ENCODE assay signal across 9 cellular contexts in genomic region chr2:211367711-211368110, GRCh38.
A peak's percentile ranks its signal among the peaks of the same experiment; 100 is the strongest.
DNase-seq lines count a peak whose midpoint lies in the region; ATAC-seq and TF ChIP-seq lines count a peak whose summit lies in the region.
"Had no signal": no experiment of that assay in that cellular context is flagged by ENCODE, and none has a peak within 500 bp of the region (broad histone marks: within the 10 kb centered on the region; RNA-seq: fewer than 3 reads in every experiment).

No MANE protein-coding gene starts in this region.

- H3K79me2 ChIP-seq in OCI-LY7 (ENCODE audit: insufficient read depth, low read depth, low read length): no peaks in the 10 kb centered on the region

- peak overlapping the region; percentile 37 for H3K4me2 ChIP-seq in OCI-LY7 (ENCODE audit: low read length)

- H3K4me3 Mint-ChIP-seq in stimulated activated effector memory CD8-positive, alpha-beta T cell treated with anti-CD3 and anti-CD28 coated beads, Interleukin-12 subunit alpha, Interleukin-12 subunit beta, amount 100 ng/mL, for 72 hours: no peak overlapping the region
- no peak overlapping the region for H3K4me3 Mint-ChIP-seq in effector memory CD8-positive, alpha-beta T cell

- intact Hi-C loops in OCI-LY7 (cut with micrococcal nuclease; ENCODE audit: unreplicated experiment): no loop called here

- CTCF ChIA-PET in OCI-LY7 (lab: Charles Lee; ENCODE audit: unreplicated experiment): no interaction called here

- no peak overlapping the region for H3K4me3 ChIP-seq in OCI-LY7 (ENCODE audit: low read depth, low read length, poor library complexity, severe bottlenecking)

- H3K27me3 Mint-ChIP-seq in effector memory CD8-positive, alpha-beta T cell: no peaks in the 10 kb centered on the region

- POLR2A ChIA-PET in OCI-LY7 (lab: Charles Lee): interaction anchor here (0.6 to 1.1 kb wide), 2 partner anchors 17 to 1701 kb away, joined by 3 to 4 read pairs; no protein-coding TSS in a partner anchor

- no peaks in the 10 kb centered on the region for H4K20me1 ChIP-seq in OCI-LY7 (ENCODE audit: insufficient read depth, low read length)

- H3K4me1 ChIP-seq in OCI-LY7 (ENCODE audit: insufficient read depth, low read length, poor library complexity, severe bottlenecking): peaks cover 68% of the 10 kb centered on the region

- no peak for DNase-seq in activated naive CD4-positive, alpha-beta T cell treated with anti-CD3 and anti-CD28 coated beads, Interleukin-2, amount 50 U/mL, for 72 hours (ENCODE audit: low spot score in 2 of 2)
- DNase-seq in activated naive CD4-positive, alpha-beta T cell treated with anti-CD3 and anti-CD28 coated beads, Interleukin-2, amount 50 U/mL, for 16 hours: no peak
- DNase-seq in OCI-LY7 (ENCODE audit: low spot score) (peak; percentile 19), CD1c-positive myeloid dendritic cell (ENCODE audit: extremely low spot score) (no peak), HuH-7 (ENCODE audit: low spot score) (no peak)
- no peak for DNase-seq in stimulated activated effector memory CD8-positive, alpha-beta T cell treated with anti-CD3 and anti-CD28 coated beads, Interleukin-12 subunit alpha, Interleukin-12 subunit beta, amount 100 ng/mL, for 72 hours (ENCODE audit: low spot score in 2 of 2)
- DNase-seq in effector memory CD8-positive, alpha-beta T cell: no peak

- no peak overlapping the region for H3K27ac ChIP-seq in OCI-LY7 (ENCODE audit: low read depth, low read length, poor library complexity, severe bottlenecking)

- peak overlapping the region; percentile 83; the same call in 1 of the 2 replicates for H2AFZ ChIP-seq in OCI-LY7 (ENCODE audit: low read length)

- no peak overlapping the region for H3K27ac Mint-ChIP-seq in activated naive CD4-positive, alpha-beta T cell treated with anti-CD3 and anti-CD28 coated beads, Interleukin-2, amount 50 U/mL, for 72 hours
- no peak overlapping the region for H3K27ac Mint-ChIP-seq in stimulated activated effector memory CD8-positive, alpha-beta T cell treated with anti-CD3 and anti-CD28 coated beads, Interleukin-12 subunit alpha, Interleukin-12 subunit beta, amount 100 ng/mL, for 72 hours
- no peak overlapping the region for H3K27ac Mint-ChIP-seq in effector memory CD8-positive, alpha-beta T cell
- H3K27ac Mint-ChIP-seq: activated T-helper 2 cell treated with anti-CD3 and anti-CD28 coated beads, Interferon-gamma antibody, Interleukin-2, Interleukin-4, amounts not matched to agents 10 μg/mL and 5 μg/mL and 100 μg/mL, durations not matched to agents 14 hours and 24 hours and 36 hours had no signal

- no peak for TF ChIP-seq CTCF in OCI-LY7 (conservative IDR thresholded peaks at IDR 0.05; ENCODE audit: low read length)

- no TSS peak for BruUV-seq in OCI-LY7 (replicated peaks; lab: Mats Ljungman, UMichigan)

- peaks cover 0 to 4% of the 10 kb centered on the region in 2 donors for H3K36me3 Mint-ChIP-seq in activated naive CD4-positive, alpha-beta T cell treated with anti-CD3 and anti-CD28 coated beads, Interleukin-2, amount 50 U/mL, for 72 hours
- no peaks in the 10 kb centered on the region for H3K36me3 Mint-ChIP-seq in stimulated activated effector memory CD8-positive, alpha-beta T cell treated with anti-CD3 and anti-CD28 coated beads, Interleukin-12 subunit alpha, Interleukin-12 subunit beta, amount 100 ng/mL, for 72 hours
- H3K36me3 Mint-ChIP-seq in effector memory CD8-positive, alpha-beta T cell (ENCODE audit: insufficient read depth): no peaks in the 10 kb centered on the region

- H3K36me3 ChIP-seq in OCI-LY7 (ENCODE audit: insufficient read depth, low read length): no peaks in the 10 kb centered on the region

- H3K4me1 Mint-ChIP-seq in stimulated activated effector memory CD8-positive, alpha-beta T cell treated with anti-CD3 and anti-CD28 coated beads, Interleukin-12 subunit alpha, Interleukin-12 subunit beta, amount 100 ng/mL, for 72 hours: no peaks in the 10 kb centered on the region
- H3K4me1 Mint-ChIP-seq in effector memory CD8-positive, alpha-beta T cell (ENCODE audit: low read depth in 2 of 2): no peaks in the 10 kb centered on the region

- peaks cover 9% of the 10 kb centered on the region; the same call in 1 of the 2 replicates for H3K9me3 ChIP-seq in OCI-LY7 (ENCODE audit: low read length)

- H3K9me3 Mint-ChIP-seq in activated naive CD4-positive, alpha-beta T cell treated with anti-CD3 and anti-CD28 coated beads, Interleukin-2, amount 50 U/mL, for 72 hours: peaks cover 0 to 15% of the 10 kb centered on the region in 2 donors
- H3K9me3 Mint-ChIP-seq in stimulated activated effector memory CD8-positive, alpha-beta T cell treated with anti-CD3 and anti-CD28 coated beads, Interleukin-12 subunit alpha, Interleukin-12 subunit beta, amount 100 ng/mL, for 72 hours: peaks cover 13% of the 10 kb centered on the region
- H3K9me3 Mint-ChIP-seq in effector memory CD8-positive, alpha-beta T cell: peaks cover 7% of the 10 kb centered on the region in 2 donors
- H3K9me3 Mint-ChIP-seq: activated T-helper 2 cell treated with anti-CD3 and anti-CD28 coated beads, Interferon-gamma antibody, Interleukin-2, Interleukin-4, amounts not matched to agents 10 μg/mL and 5 μg/mL and 100 μg/mL, durations not matched to agents 14 hours and 24 hours and 36 hours had no signal

- ATAC-seq in activated naive CD4-positive, alpha-beta T cell treated with anti-CD3 and anti-CD28 coated beads, Interleukin-2, amount 50 U/mL, for 72 hours: peak; percentile 31 to 93
- ATAC-seq in HG03025 (IDR thresholded peaks at IDR 0.05; ENCODE audit: low FRiP score, unreplicated experiment): peak; percentile 92
- peak; percentile 48 for ATAC-seq in stimulated activated effector memory CD8-positive, alpha-beta T cell treated with anti-CD3 and anti-CD28 coated beads, Interleukin-12 subunit alpha, Interleukin-12 subunit beta, amount 100 ng/mL, for 72 hours
- ATAC-seq in effector memory CD8-positive, alpha-beta T cell (replicated peaks): no peak

- H3K9me2 ChIP-seq in OCI-LY7 (ENCODE audit: insufficient read depth, low read length): no peaks in the 10 kb centered on the region
